Comparison of ENCODE assay signal across 13 cellular contexts in the genomic region with DNA sequence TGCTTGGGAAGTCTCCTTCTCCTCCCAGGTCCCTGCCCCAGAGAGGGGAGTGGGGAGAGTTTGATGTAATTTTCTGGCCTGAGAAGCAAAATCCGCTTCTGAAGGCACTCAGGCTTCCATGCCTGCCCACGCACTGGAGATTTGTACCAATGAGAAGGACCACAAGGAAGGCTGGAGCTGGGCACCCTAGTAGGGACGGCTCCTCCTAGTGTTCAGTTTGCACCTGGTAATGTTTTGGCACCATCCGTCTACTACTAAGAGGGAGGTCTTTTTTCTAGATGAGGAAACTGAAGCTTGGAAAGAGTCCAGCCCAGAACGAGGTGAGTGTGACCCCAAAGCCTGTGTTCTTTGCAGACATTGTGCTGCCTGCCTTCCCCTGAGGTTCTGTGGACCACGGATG.
A peak's percentile ranks its signal among the peaks of the same experiment; 100 is the strongest.
DNase-seq lines count a peak whose midpoint lies in the region; ATAC-seq and TF ChIP-seq lines count a peak whose summit lies in the region.
"Had no signal": no experiment of that assay in that cellular context is flagged by ENCODE, and none has a peak within 500 bp of the region (broad histone marks: within the 10 kb centered on the region; RNA-seq: fewer than 3 reads in every experiment).

No MANE protein-coding gene starts in this region.

- intact Hi-C loops in dorsolateral prefrontal cortex (cut with DNase I): no loop called here

- no peaks in the 10 kb centered on the region for H3K4me1 ChIP-seq in OCI-LY1 (ENCODE audit: insufficient read depth, low read length, severe bottlenecking)
- H3K4me1 ChIP-seq: left lung had no signal

- peak; percentile 4 for DNase-seq in CD1c-positive myeloid dendritic cell (ENCODE audit: extremely low spot score)
- DNase-seq in H4 (ENCODE audit: low spot score): peak; percentile 8
- no peak for DNase-seq in fibroblast of villous mesenchyme (ENCODE audit: low read depth)
- no peak for DNase-seq in dorsolateral prefrontal cortex
- DNase-seq: activated CD4-positive, alpha-beta T cell treated with anti-CD3 and anti-CD28 coated beads, Interleukin-2, amount 50 U/mL, for 4 hours; activated naive CD4-positive, alpha-beta T cell treated with anti-CD3 and anti-CD28 coated beads, Interleukin-2, amount 10 ng/mL, durations not matched to agents 7 days and 5 days; left lung; NCI-H510A treated with DMSO at 0.1 percent for 48 hours; T-cell had no signal

- peaks cover 13% of the 10 kb centered on the region for H3K27me3 ChIP-seq in OCI-LY1 (ENCODE audit: insufficient read depth, low read length)
- H3K27me3 ChIP-seq in dorsolateral prefrontal cortex: peaks cover 0 to 56% (median 10%) of the 10 kb centered on the region in 45 donors

- no peaks in the 10 kb centered on the region for H3K36me3 ChIP-seq in OCI-LY1 (ENCODE audit: insufficient read depth, low read length)
- H3K36me3 ChIP-seq: left lung had no signal

- H3K27ac ChIP-seq in OCI-LY1 (ENCODE audit: low read depth, low read length, poor library complexity, severe bottlenecking) (no peak overlapping the region), dorsolateral prefrontal cortex (no peak overlapping the region)
- H3K27ac ChIP-seq: left lung had no signal

- no peaks in the 10 kb centered on the region for H3K9me2 ChIP-seq in OCI-LY1 (ENCODE audit: low read depth, low read length)

- H4K20me1 ChIP-seq in OCI-LY1 (ENCODE audit: insufficient read depth, low read length): no peaks in the 10 kb centered on the region

- no peaks in the 10 kb centered on the region for H3K79me2 ChIP-seq in OCI-LY1 (ENCODE audit: insufficient read depth, low read length)

- H3K4me3 ChIP-seq in OCI-LY1 (ENCODE audit: low read depth, low read length, poor library complexity, severe bottlenecking): no peak overlapping the region
- no peak overlapping the region for H3K4me3 ChIP-seq in fibroblast of villous mesenchyme (ENCODE audit: low read depth, low read length)
- no peak overlapping the region for H3K4me3 ChIP-seq in dorsolateral prefrontal cortex
- H3K4me3 ChIP-seq: left lung had no signal

- peak; percentile 42; the same call in 1 of the 2 replicates for TF ChIP-seq CTCF in OCI-LY1 (IDR thresholded peaks at IDR 0.05; ENCODE audit: low read length)
- TF ChIP-seq CTCF in fibroblast of villous mesenchyme (IDR thresholded peaks at IDR 0.05; ENCODE audit: insufficient read depth, low read depth, low read length): peak; percentile 7
- TF ChIP-seq CTCF in dorsolateral prefrontal cortex (IDR thresholded peaks at IDR 0.05 in 54 of 56, conservative IDR thresholded peaks at IDR 0.05 in 2 of 56; ENCODE audit: low read depth in 1 of 56, partially characterized antibody in 56 of 56): peak in 4 of 56 donors; percentile 4 to 21 (median 8)

- H3K9me3 ChIP-seq in OCI-LY1 (ENCODE audit: low read length): no peaks in the 10 kb centered on the region
- H3K9me3 ChIP-seq: left lung had no signal

- ATAC-seq in GM18502 (IDR thresholded peaks at IDR 0.05; ENCODE audit: poor library complexity, unreplicated experiment) (no peak), HG02852 (IDR thresholded peaks at IDR 0.05; ENCODE audit: unreplicated experiment) (no peak), HG03159 (IDR thresholded peaks at IDR 0.05; ENCODE audit: unreplicated experiment) (no peak)
- ATAC-seq: left lung, T-cell had no signal

- no peak overlapping the region for H3K4me2 ChIP-seq in OCI-LY1 (ENCODE audit: low read length)

- H3F3A ChIP-seq in OCI-LY1 (ENCODE audit: insufficient read depth, low read length): no peaks in the 10 kb centered on the region

- H3K9ac ChIP-seq in OCI-LY1 (ENCODE audit: low read length): no peak overlapping the region

- no peak overlapping the region for H2AFZ ChIP-seq in OCI-LY1 (ENCODE audit: low read length)

Comparison
In these comparisons a context has a peak if more than half of its experiments do, and no peak if none do; other contexts are left out.
1. DNase-seq: peak in CD1c-positive myeloid dendritic cell (single experiment) and H4 (single experiment); none in fibroblast of villous mesenchyme (single experiment) and dorsolateral prefrontal cortex (0 of 10).